In genomic region chr14:100106661-100107112, GRCh38 we compare ENCODE assay signal across 1 cellular context.
TF ChIP-seq lines count a peak whose summit lies in the region.

No MANE protein-coding gene starts in this region.

TF ChIP-seq in endothelial cell of umbilical vein, 7 proteins besides CTCF, POLR2A, EP300 and RAD21:
- TF ChIP-seq JUN (IDR thresholded peaks at IDR 0.05; ENCODE audit: borderline replicate concordance, insufficient read depth, insufficient read length, low read depth), result no peak
- TF ChIP-seq FOS (IDR thresholded peaks at IDR 0.05; ENCODE audit: borderline replicate concordance, insufficient read depth, low read length), result no peak
- TF ChIP-seq EZH2 (IDR thresholded peaks at IDR 0.05; ENCODE audit: borderline replicate concordance, low read depth, low read length, severe bottlenecking), result no peak
- TF ChIP-seq GATA2 (IDR thresholded peaks at IDR 0.05; ENCODE audit: insufficient read depth, insufficient read length, low read depth, low read length), result no peak
- TF ChIP-seq MYC (IDR thresholded peaks at IDR 0.05; ENCODE audit: low read depth, low read length), result no peak
- TF ChIP-seq MAX (IDR thresholded peaks at IDR 0.05; ENCODE audit: insufficient read depth, insufficient read length), result no peak
- no peak for TF ChIP-seq POLR2AphosphoS5 (IDR thresholded peaks at IDR 0.05; ENCODE audit: insufficient read depth, low read depth, low read length)
TF ChIP-seq in endothelial cell of umbilical vein: peak in this region for 0.
